Comparison of ENCODE assay signal across 15 cellular contexts in the genomic region with DNA sequence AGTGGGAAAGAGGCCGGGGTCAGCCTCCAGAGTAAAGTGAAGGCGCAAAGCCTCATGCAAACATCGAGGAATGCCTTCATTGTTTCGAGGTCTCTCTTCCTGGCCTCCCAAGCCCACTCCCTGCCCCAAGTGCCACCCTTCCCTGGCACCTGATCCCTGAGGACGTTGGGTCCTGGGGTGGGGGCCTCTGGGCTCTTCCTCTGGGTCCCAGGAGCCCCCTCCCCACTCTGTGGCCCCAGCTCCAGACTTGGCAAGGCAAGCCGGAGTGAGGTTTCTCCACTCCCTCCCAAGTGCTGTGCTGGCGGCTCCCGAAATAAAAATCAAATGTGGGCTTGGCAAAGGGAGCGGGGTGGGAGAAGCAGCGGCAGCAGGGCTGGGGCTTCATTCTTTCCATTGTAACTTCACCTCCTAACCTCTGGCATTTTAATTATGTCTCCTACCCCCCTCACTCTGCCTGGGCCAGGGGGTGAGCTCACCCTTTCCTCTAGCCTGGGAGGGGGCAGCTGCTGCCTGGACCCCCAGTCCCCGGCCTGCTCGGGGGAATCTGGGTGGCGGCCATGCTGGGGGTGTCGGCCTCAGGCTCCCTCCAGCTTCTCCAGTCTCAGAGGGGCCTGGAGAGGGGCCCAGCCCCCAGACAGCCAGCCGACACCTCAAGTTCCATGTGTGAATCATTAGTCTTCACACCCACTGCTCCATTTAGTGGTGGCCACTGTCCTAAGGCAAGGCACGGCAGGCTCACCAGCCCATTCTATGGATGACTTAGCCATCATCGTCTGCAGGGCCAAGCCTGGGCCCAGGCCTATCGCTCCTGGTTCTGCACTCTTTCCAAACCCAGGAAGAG. TPM values are rescaled to one million over a fixed set of nuclear protein-coding genes. Genes with fewer than 3 reads are reported as not detected.
DNase-seq lines count a peak whose midpoint lies in the region; ATAC-seq and TF ChIP-seq lines count a peak whose summit lies in the region.
"Had no signal": no experiment of that assay in that cellular context is flagged by ENCODE, and none has a peak within 500 bp of the region (broad histone marks: within the 10 kb centered on the region; RNA-seq: fewer than 3 reads in every experiment).

No MANE protein-coding gene starts in this region.

- intact Hi-C loops in cardiac septum (cut with DNase I) (no loop called here), Right ventricle myocardium inferior (cut with DNase I) (no loop called here), posterior vena cava (cut with DNase I) (loop anchor here in 1 of 2 donors (5.0 kb wide), 1 partner anchor 37 kb away; no protein-coding TSS in a partner anchor), lower lobe of right lung (cut with DNase I) (loop anchor here (10.0 kb wide), 1 partner anchor 55 kb away; a partner anchor contains a TSS), gastrocnemius medialis (cut with DNase I; ENCODE audit: low total_unique reads) (no loop called here)

- H3K27me3 ChIP-seq in lower lobe of right lung (ENCODE audit: low read depth), result peaks cover 5% of the 10 kb centered on the region
- H3K27me3 ChIP-seq in gastrocnemius medialis, result no peaks in the 10 kb centered on the region
- H3K27me3 ChIP-seq: neutrophil had no signal

- H3K4me3 ChIP-seq in lower lobe of right lung, result no peak overlapping the region
- no peak overlapping the region for H3K4me3 ChIP-seq in gastrocnemius medialis
- H3K4me3 ChIP-seq: esophagus squamous epithelium had no signal

- H3K4me1 ChIP-seq in lower lobe of right lung (peaks cover 11% of the 10 kb centered on the region), gastrocnemius medialis (no peaks in the 10 kb centered on the region)

- no peak overlapping the region for H3K27ac ChIP-seq in lower lobe of right lung
- no peak overlapping the region for H3K27ac ChIP-seq in gastrocnemius medialis
- H3K27ac ChIP-seq: neutrophil had no signal

- DNase-seq in cardiac septum (ENCODE audit: low spot score), result peak; percentile 69
- no peak for DNase-seq in Right ventricle myocardium inferior (ENCODE audit: missing footprints)
- peak; percentile 8 for DNase-seq in glutamatergic neuron
- peak; percentile 83 for DNase-seq in posterior vena cava (ENCODE audit: low spot score)
- DNase-seq in stimulated activated CD8-positive, alpha-beta memory T cell treated with anti-CD3 and anti-CD28 coated beads, Interleukin-4, amount 100 ng/mL, for 48 hours, result no peak
- DNase-seq in foreskin melanocyte, result no peak
- no peak for DNase-seq in lower lobe of right lung
- DNase-seq in gastrocnemius medialis, result no peak
- DNase-seq: anterior cingulate cortex, esophagus squamous epithelium, NCI-H2081 treated with DMSO at 0.1 percent for 48 hours, T-helper 9 cell had no signal

- no peak for TF ChIP-seq POLR2A in gastrocnemius medialis (IDR thresholded peaks at IDR 0.05)

- H3K9me3 ChIP-seq in lower lobe of right lung (no peaks in the 10 kb centered on the region), gastrocnemius medialis (no peaks in the 10 kb centered on the region)
- H3K9me3 ChIP-seq: esophagus squamous epithelium, neutrophil had no signal

- no peak for ATAC-seq in Right ventricle myocardium inferior
- no peak for ATAC-seq in lower lobe of right lung
- ATAC-seq in gastrocnemius medialis, result no peak
- ATAC-seq: CD8-positive, alpha-beta T cell had no signal

- peaks cover 6% of the 10 kb centered on the region for H3K27me3 Mint-ChIP-seq in glutamatergic neuron (ENCODE audit: unreplicated experiment)

- H3K36me3 Mint-ChIP-seq in glutamatergic neuron (ENCODE audit: unreplicated experiment), result no peaks in the 10 kb centered on the region
- H3K36me3 Mint-ChIP-seq: CD8-positive, alpha-beta T cell had no signal

- peaks cover 2% of the 10 kb centered on the region for H3K9me3 Mint-ChIP-seq in glutamatergic neuron (ENCODE audit: unreplicated experiment)
- H3K9me3 Mint-ChIP-seq: CD8-positive, alpha-beta T cell had no signal

- no peaks in the 10 kb centered on the region for H3K36me3 ChIP-seq in lower lobe of right lung
- no peaks in the 10 kb centered on the region for H3K36me3 ChIP-seq in gastrocnemius medialis
- H3K36me3 ChIP-seq: esophagus squamous epithelium had no signal

- no peak overlapping the region for H3K4me3 Mint-ChIP-seq in glutamatergic neuron (ENCODE audit: unreplicated experiment)
- H3K4me3 Mint-ChIP-seq: CD8-positive, alpha-beta T cell had no signal

- H3K27ac Mint-ChIP-seq in glutamatergic neuron (ENCODE audit: unreplicated experiment), result no peak overlapping the region
- H3K27ac Mint-ChIP-seq: CD8-positive, alpha-beta T cell had no signal

- in situ Hi-C loops in gastrocnemius medialis (cut with MboI; ENCODE audit: low sequenced_read_pairs in 4 of 4), result no loop called here

- H3K4me1 Mint-ChIP-seq in glutamatergic neuron (ENCODE audit: low read depth, unreplicated experiment), result peaks cover 11% of the 10 kb centered on the region

- no peak for TF ChIP-seq CTCF in glutamatergic neuron (IDR thresholded peaks at IDR 0.05; ENCODE audit: partially characterized antibody, unreplicated experiment)
- TF ChIP-seq CTCF in lower lobe of right lung (IDR thresholded peaks at IDR 0.05), result no peak
- no peak for TF ChIP-seq CTCF in gastrocnemius medialis (IDR thresholded peaks at IDR 0.05 in 4 of 5, conservative IDR thresholded peaks at IDR 0.05 in 1 of 5)

RNA-seq across cellular contexts. Expression of a gene that starts 14.6 kb away (rescaled TPM):
- not detected for total RNA-seq in cardiac septum
- total RNA-seq in Right ventricle myocardium inferior, result not detected
- not detected for total RNA-seq in glutamatergic neuron (ENCODE audit: unreplicated experiment)
- total RNA-seq in posterior vena cava, result under 1 TPM; 0.33 to 0.60 TPM
- 9.2 TPM for total RNA-seq in lower lobe of right lung
- not detected for total RNA-seq in gastrocnemius medialis
- total RNA-seq: CD8-positive, alpha-beta T cell; dermis microvascular lymphatic vessel endothelial cell had no signal

RNA-seq across cellular contexts. Expression of a gene that starts 58.3 kb away (rescaled TPM):
- total RNA-seq in cardiac septum, result 142 TPM
- 28.2 TPM for total RNA-seq in Right ventricle myocardium inferior
- 10.1 TPM for total RNA-seq in glutamatergic neuron (ENCODE audit: unreplicated experiment)
- 1,000 to 10,000 TPM in 1 of 2 donors, 100 to 1,000 TPM in 1; 456 to 1,821 TPM for total RNA-seq in posterior vena cava
- 142 TPM for total RNA-seq in lower lobe of right lung
- total RNA-seq in gastrocnemius medialis, result 1 to 10 TPM; 1.7 to 9.5 (median 5.1) TPM

Comparison
In these comparisons a context has a peak if more than half of its experiments do, and no peak if none do; other contexts are left out.
1. DNase-seq: peak in cardiac septum (single experiment), glutamatergic neuron (single experiment) and posterior vena cava (single experiment); none in Right ventricle myocardium inferior (single experiment), stimulated activated CD8-positive, alpha-beta memory T cell treated with anti-CD3 and anti-CD28 coated beads, Interleukin-4, amount 100 ng/mL, for 48 hours (single experiment), foreskin melanocyte (single experiment), lower lobe of right lung (single experiment) and gastrocnemius medialis (0 of 2).